8 cellular contexts compared by ENCODE assay signal in the genomic region with DNA sequence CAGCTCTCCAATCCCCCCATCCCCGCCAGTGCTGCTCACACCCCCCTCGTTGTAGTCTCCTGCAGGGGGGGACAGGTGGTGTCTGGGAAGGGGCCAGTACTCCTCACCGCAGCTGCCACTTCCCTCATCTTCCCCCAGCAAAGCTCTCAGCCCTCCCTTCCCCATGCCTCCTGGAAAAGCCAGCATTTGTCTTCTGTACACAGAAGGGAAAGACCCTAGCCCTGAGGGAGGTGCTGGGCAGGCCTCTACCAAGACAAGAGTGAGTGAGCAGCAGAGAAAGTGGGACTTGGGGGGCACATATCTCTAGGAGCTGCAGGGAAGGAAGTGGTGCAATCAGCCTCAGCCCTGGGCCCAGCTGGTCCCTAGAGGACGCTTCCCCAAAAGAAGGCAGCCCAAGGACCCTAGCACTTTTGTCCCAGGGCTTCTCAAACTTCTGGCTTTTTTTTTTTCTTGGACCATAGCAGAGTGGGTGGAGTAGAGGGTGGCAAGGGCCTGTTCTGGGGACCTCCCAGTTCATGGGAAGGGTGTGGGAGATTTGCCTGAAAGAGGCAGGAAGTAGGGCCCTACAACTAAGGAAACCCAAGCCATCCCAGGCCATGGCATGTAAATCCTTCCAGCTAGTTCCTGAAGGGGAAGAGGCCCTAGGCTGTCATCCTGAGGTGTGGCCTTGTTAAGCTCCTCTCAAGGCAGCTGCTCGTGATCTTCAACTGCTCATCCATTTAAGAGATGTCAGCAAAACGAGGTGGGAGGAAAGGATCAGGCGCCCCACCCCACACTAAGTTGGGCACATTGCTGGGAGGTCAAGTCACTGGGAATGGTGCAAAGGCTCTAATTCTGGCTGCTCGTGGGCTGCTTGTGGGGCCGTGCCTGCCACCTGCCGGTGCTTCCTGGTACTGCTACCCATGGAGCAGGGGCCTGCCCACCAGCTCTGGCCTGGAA. TPM values are rescaled to one million over a fixed set of nuclear protein-coding genes. Genes with fewer than 3 reads are reported as not detected.
A peak's percentile ranks its signal among the peaks of the same experiment; 100 is the strongest.
DNase-seq lines count a peak whose midpoint lies in the region; ATAC-seq and TF ChIP-seq lines count a peak whose summit lies in the region.

No MANE protein-coding gene starts in this region.

- DNase-seq in 8988T (peak; percentile 69), NCI-H2171 treated with DMSO at 0.1 percent for 48 hours (lab: John Stamatoyannopoulos, UW) (peak; percentile 53), cerebellum (ENCODE audit: low spot score) (peak; percentile 80), left kidney (ENCODE audit: low read depth, low spot score) (peak; percentile 80)
- DNase-seq in activated CD4-positive, alpha-beta T cell treated with anti-CD3 and anti-CD28 coated beads for 1 hour: peak; percentile 68
- peak; percentile 77 to 81 for DNase-seq in stimulated activated CD4-positive, alpha-beta T cell treated with anti-CD3 and anti-CD28 coated beads, Interleukin-2, amount 100 ng/mL, for 48 hours

- TF ChIP-seq CTCF in GM12872 (IDR thresholded peaks at IDR 0.05; ENCODE audit: insufficient read depth, low read depth, low read length): peak; percentile 98

- no peak for ATAC-seq in HG03039 (IDR thresholded peaks at IDR 0.05; ENCODE audit: unreplicated experiment)

RNA-seq across cellular contexts. Expression of gene ZC3H12A, which starts 12.6 kb away (rescaled TPM):
- 0.64 TPM for total RNA-seq in cerebellum

RNA-seq across cellular contexts. Expression of gene MEAF6, which starts 27.6 kb away (rescaled TPM):
- total RNA-seq in cerebellum: 75.5 TPM
